Comparison of ENCODE assay signal across 15 cellular contexts in the genomic region with DNA sequence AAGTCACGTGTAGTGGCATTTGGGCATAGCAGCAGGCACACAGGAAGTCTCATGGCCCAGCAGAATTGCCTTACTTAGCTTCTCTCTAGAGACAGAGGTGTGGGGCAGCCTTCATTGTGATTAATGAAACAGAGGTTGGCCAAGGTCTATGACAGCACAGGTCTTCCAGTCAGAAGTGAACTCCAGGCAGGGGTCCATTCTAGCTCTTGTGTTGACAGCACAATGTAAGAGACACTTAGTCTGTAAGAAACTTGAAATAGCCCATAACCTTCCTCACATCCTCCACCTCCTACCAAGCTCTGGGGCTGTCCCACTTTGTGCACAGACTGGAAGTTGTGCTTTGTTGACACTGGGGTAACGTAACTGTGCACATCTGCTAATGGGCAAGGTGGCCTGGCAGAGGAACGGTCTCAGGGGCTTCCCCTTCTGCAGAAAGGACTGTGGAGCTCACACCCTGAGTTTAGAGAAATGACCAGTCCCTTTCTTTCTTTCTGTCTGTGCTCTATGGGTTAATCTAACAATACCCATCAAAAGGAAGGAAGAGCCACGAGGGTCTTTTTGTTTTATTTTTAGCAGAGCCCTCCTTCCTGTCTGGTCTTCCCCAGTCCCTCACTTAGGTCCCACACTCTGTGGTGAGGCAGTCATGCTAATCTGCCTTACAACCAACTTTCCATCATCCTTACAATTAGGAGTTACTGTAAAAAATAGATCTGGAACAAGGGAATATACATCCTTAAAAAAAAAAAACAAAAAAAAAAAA. TPM values are rescaled to one million over a fixed set of nuclear protein-coding genes. Genes with fewer than 3 reads are reported as not detected.
A peak's percentile ranks its signal among the peaks of the same experiment; 100 is the strongest.
DNase-seq lines count a peak whose midpoint lies in the region; ATAC-seq and TF ChIP-seq lines count a peak whose summit lies in the region.
"Had no signal": no experiment of that assay in that cellular context is flagged by ENCODE, and none has a peak within 500 bp of the region (broad histone marks: within the 10 kb centered on the region; RNA-seq: fewer than 3 reads in every experiment).

No MANE protein-coding gene starts in this region.

- H3K4me3 ChIP-seq in Loucy (ENCODE audit: low read length, poor library complexity, severe bottlenecking), result peak overlapping the region; percentile 8
- H3K4me3 ChIP-seq: GM23338 had no signal

- H3K79me2 ChIP-seq in Loucy (ENCODE audit: insufficient read depth, low read length), result no peaks in the 10 kb centered on the region

- H3K9me3 Mint-ChIP-seq in CD4-positive, alpha-beta T cell, result no peaks in the 10 kb centered on the region
- H3K9me3 Mint-ChIP-seq in memory B cell, result no peaks in the 10 kb centered on the region
- H3K9me3 Mint-ChIP-seq: GM23338, WTC11 had no signal

- peak overlapping the region; percentile 83 for H2AFZ ChIP-seq in Loucy (ENCODE audit: low read length)
- H2AFZ ChIP-seq: GM23338 had no signal

- no peak overlapping the region for H3K27ac ChIP-seq in CD4-positive, alpha-beta T cell (ENCODE audit: low read depth, low read length)

- no peaks in the 10 kb centered on the region for H3K9me3 ChIP-seq in CD4-positive, alpha-beta T cell (ENCODE audit: control insufficient read depth, low read length)
- H3K9me3 ChIP-seq in Loucy (ENCODE audit: insufficient read depth, low read depth, low read length), result no peaks in the 10 kb centered on the region

- no peak overlapping the region for H3K27ac Mint-ChIP-seq in CD4-positive, alpha-beta T cell
- H3K27ac Mint-ChIP-seq in memory B cell, result peak overlapping the region; percentile 90
- H3K27ac Mint-ChIP-seq: GM23338, WTC11 had no signal

- DNase-seq in CD4-positive, alpha-beta T cell, result no peak
- no peak for DNase-seq in memory B cell (ENCODE audit: low spot score in 2 of 2)
- DNase-seq in COLO668 (lab: John Stamatoyannopoulos, UW; ENCODE audit: unreplicated experiment), result no peak
- DNase-seq in amniotic stem cell (lab: John Stamatoyannopoulos, UW), result no peak
- DNase-seq in Right ventricle myocardium superior, result no peak
- DNase-seq: cortex of kidney; mesendoderm; NCI-H748 treated with DMSO at 0.1 percent for 48 hours; SIG-M5; stimulated activated CD4-positive, alpha-beta T cell treated with anti-CD3 and anti-CD28 coated beads, Interleukin-2, amount 100 ng/mL, for 24 hours had no signal

- ATAC-seq in CD4-positive, alpha-beta T cell (ENCODE audit: poor library complexity), result peak; percentile 68
- peak; percentile 57 for ATAC-seq in GM19023 (IDR thresholded peaks at IDR 0.05; ENCODE audit: unreplicated experiment)
- peak; percentile 79 for ATAC-seq in memory B cell (ENCODE audit: low read depth)
- no peak for ATAC-seq in GM21515 (IDR thresholded peaks at IDR 0.05; ENCODE audit: unreplicated experiment)
- no peak for ATAC-seq in Right ventricle myocardium superior (ENCODE audit: poor library complexity)
- ATAC-seq: GM23338, WTC11 had no signal

- peaks cover 14% of the 10 kb centered on the region for H3K4me1 ChIP-seq in Loucy (ENCODE audit: insufficient read depth, low read length, poor library complexity, severe bottlenecking)

- intact Hi-C loops in CD4-positive, alpha-beta T cell (cut with DNase I, micrococcal nuclease), result no loop called here
- intact Hi-C loops in Right ventricle myocardium superior (cut with DNase I), result no loop called here

- H4K20me1 ChIP-seq in Loucy (ENCODE audit: insufficient read depth, low read length, poor library complexity, severe bottlenecking), result no peaks in the 10 kb centered on the region

- no peaks in the 10 kb centered on the region for H3K36me3 Mint-ChIP-seq in CD4-positive, alpha-beta T cell (ENCODE audit: low read depth)
- H3K36me3 Mint-ChIP-seq in memory B cell, result peaks cover 4% of the 10 kb centered on the region
- H3K36me3 Mint-ChIP-seq: WTC11 had no signal

- no peaks in the 10 kb centered on the region for H3F3A ChIP-seq in Loucy (ENCODE audit: low read depth)

- no peaks in the 10 kb centered on the region for H3K36me3 ChIP-seq in Loucy (ENCODE audit: insufficient read depth, low read length)

- no peaks in the 10 kb centered on the region for H3K27me3 Mint-ChIP-seq in CD4-positive, alpha-beta T cell
- no peaks in the 10 kb centered on the region for H3K27me3 Mint-ChIP-seq in memory B cell

- H3K4me3 Mint-ChIP-seq in CD4-positive, alpha-beta T cell, result no peak overlapping the region
- peak overlapping the region; percentile 61 for H3K4me3 Mint-ChIP-seq in memory B cell
- H3K4me3 Mint-ChIP-seq: GM23338, WTC11 had no signal

- peaks cover 36% of the 10 kb centered on the region for H3K4me1 Mint-ChIP-seq in CD4-positive, alpha-beta T cell (ENCODE audit: low read depth)
- H3K4me1 Mint-ChIP-seq in memory B cell, result peaks cover 34% of the 10 kb centered on the region

- H3K4me2 ChIP-seq in Loucy (ENCODE audit: low read depth, low read length, poor library complexity, severe bottlenecking), result peak overlapping the region; percentile 46
- H3K4me2 ChIP-seq: GM23338 had no signal

- H3K9ac ChIP-seq in Loucy (ENCODE audit: low read depth, low read length, poor library complexity, severe bottlenecking), result no peak overlapping the region

- POLR2A ChIA-PET in CD4-positive, alpha-beta T cell (lab: Charles Lee), result interaction anchor here (0.7 to 1.6 kb wide), 11 partner anchors 10 to 67 kb away, joined by 3 to 13 read pairs (median 4); a partner anchor contains a TSS

- CTCF ChIA-PET in CD4-positive, alpha-beta T cell (lab: Charles Lee), result interaction anchor here (1.0 kb wide), 1 partner anchor 38 kb away, joined by 3 read pairs; no protein-coding TSS in a partner anchor

- no peaks in the 10 kb centered on the region for H3K9me2 ChIP-seq in Loucy (replicated peaks; ENCODE audit: low read depth, low read length)

- H3K27me3 ChIP-seq in CD4-positive, alpha-beta T cell (ENCODE audit: control insufficient read depth, insufficient read depth, low read length), result no peaks in the 10 kb centered on the region
- no peaks in the 10 kb centered on the region for H3K27me3 ChIP-seq in Loucy (ENCODE audit: insufficient read depth, low read length, poor library complexity, severe bottlenecking)

- no peak for TF ChIP-seq CTCF in CD4-positive, alpha-beta T cell (IDR thresholded peaks at IDR 0.05)
- TF ChIP-seq CTCF in Loucy (conservative IDR thresholded peaks at IDR 0.05; ENCODE audit: low read length), result no peak

RNA-seq across cellular contexts. Expression of a gene that starts 35.6 kb away (rescaled TPM):
- total RNA-seq in CD4-positive, alpha-beta T cell, result 100 to 1,000 TPM; 245 to 261 TPM
- 1.1 TPM for total RNA-seq in Right ventricle myocardium superior
- total RNA-seq: GM23338 had no signal

Comparison
In these comparisons a context has a peak if more than half of its experiments do, and no peak if none do; other contexts are left out.
1. ATAC-seq: peak in CD4-positive, alpha-beta T cell (single experiment), GM19023 (single experiment) and memory B cell (single experiment); none in GM21515 (single experiment) and Right ventricle myocardium superior (single experiment).
2. RNA of a gene that starts 35.6 kb away (total RNA-seq): 245 to 261 TPM in CD4-positive, alpha-beta T cell; 1.1 TPM in Right ventricle myocardium superior (single experiment); every median in the first group is over 100 times any median in the second.